In the genomic region with DNA sequence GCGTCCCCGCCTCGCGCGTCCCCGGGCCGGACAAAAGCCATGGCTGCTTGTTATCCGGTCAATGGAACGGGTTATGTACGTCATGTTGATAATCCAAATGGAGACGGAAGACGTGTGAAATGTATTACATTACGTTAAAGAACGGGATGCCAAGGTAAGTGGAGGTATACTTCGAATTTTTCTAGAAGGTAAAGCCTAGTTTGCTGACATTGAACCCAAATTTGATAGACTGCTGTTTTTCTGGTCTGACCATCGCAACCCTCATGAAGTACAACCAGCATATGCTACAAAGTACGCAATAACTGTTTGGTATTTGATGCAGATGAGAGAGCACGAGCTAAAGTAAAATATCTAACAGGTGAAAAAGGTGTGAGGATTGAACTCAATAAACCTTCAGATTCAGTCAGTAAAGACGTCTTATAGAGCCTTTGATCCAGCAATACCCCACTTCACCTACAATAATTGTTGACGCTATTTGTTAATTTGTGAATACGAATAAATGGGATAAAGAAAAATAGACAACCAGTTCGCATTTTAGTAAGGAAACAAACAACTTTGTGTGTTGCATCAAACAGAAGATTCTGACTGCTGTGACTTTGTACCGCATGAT, we compare ENCODE assay signal across 8 cellular contexts. TPM values are rescaled to one million over a fixed set of nuclear protein-coding genes. Genes with fewer than 3 reads are reported as not detected.
A peak's percentile ranks its signal among the peaks of the same experiment; 100 is the strongest.
DNase-seq lines count a peak whose midpoint lies in the region; ATAC-seq and TF ChIP-seq lines count a peak whose summit lies in the region.

No MANE protein-coding gene starts in this region.

- H3K27me3 Mint-ChIP-seq in activated CD8-positive, alpha-beta memory T cell treated with anti-CD3 and anti-CD28 coated beads, Interleukin-2, amount 10 ng/mL, durations not matched to agents 7 days and 5 days = no peaks in the 10 kb centered on the region

- peak overlapping the region; percentile 80 to 94 for H3K27ac ChIP-seq in liver (ENCODE audit: low read depth in 1 of 2, low read length in 2 of 2)
- H3K27ac ChIP-seq in thoracic aorta = peak overlapping the region; percentile 78 to 82

- peaks cover 25% of the 10 kb centered on the region for H3K36me3 Mint-ChIP-seq in activated CD8-positive, alpha-beta memory T cell treated with anti-CD3 and anti-CD28 coated beads, Interleukin-2, amount 10 ng/mL, durations not matched to agents 7 days and 5 days

- CTCF ChIA-PET in activated CD8-positive, alpha-beta memory T cell treated with anti-CD3 and anti-CD28 coated beads, Interleukin-2, amount 10 ng/mL, durations not matched to agents 7 days and 5 days (lab: Charles Lee) = interaction anchor here (0.9 to 6.7 kb wide), 9 partner anchors 13 to 294 kb away, joined by 3 to 48 read pairs (median 8); partner anchors contain the start of genes WDR73 and ZSCAN2

- H3K27ac Mint-ChIP-seq in activated CD8-positive, alpha-beta memory T cell treated with anti-CD3 and anti-CD28 coated beads, Interleukin-2, amount 10 ng/mL, durations not matched to agents 7 days and 5 days = peak overlapping the region; percentile 81

- H3K36me3 ChIP-seq in liver (ENCODE audit: control insufficient read depth in 4 of 4, insufficient read depth in 3 of 4, low read depth in 1 of 4, low read length in 3 of 4) (peaks cover 0 to 10% (median 2%) of the 10 kb centered on the region in 4 donors), thoracic aorta (no peaks in the 10 kb centered on the region)

- in situ Hi-C loops in astrocyte of the cerebellum (cut with HindIII; ENCODE audit: low sequenced_read_pairs) = no loop called here

- 23% methylated on average over 23 of the region's 23 CpGs for WGBS in liver

- H3K27me3 ChIP-seq in liver (ENCODE audit: control insufficient read depth in 4 of 4, insufficient read depth in 4 of 4, low read length in 3 of 4) (no peaks in the 10 kb centered on the region), thoracic aorta (replicated peaks; ENCODE audit: insufficient read depth) (no peaks in the 10 kb centered on the region)

- no peak for ATAC-seq in activated CD8-positive, alpha-beta memory T cell treated with anti-CD3 and anti-CD28 coated beads, Interleukin-2, amount 10 ng/mL, durations not matched to agents 7 days and 5 days
- no peak for ATAC-seq in thoracic aorta (ENCODE audit: insufficient number of reproducible peaks, low FRiP score, low read depth)
- no peak for ATAC-seq in GM21528 (IDR thresholded peaks at IDR 0.05; ENCODE audit: low FRiP score, unreplicated experiment)
- no peak for ATAC-seq in GM21423 (IDR thresholded peaks at IDR 0.05; ENCODE audit: unreplicated experiment)

- no peak for TF ChIP-seq CTCF in astrocyte of the cerebellum (IDR thresholded peaks at IDR 0.05; ENCODE audit: low read depth, low read length, missing control alignments)
- no peak for TF ChIP-seq CTCF in liver (IDR thresholded peaks at IDR 0.05; ENCODE audit: low read depth, low read length, missing input control)
- TF ChIP-seq CTCF in thoracic aorta (IDR thresholded peaks at IDR 0.05) = no peak

- TF ChIP-seq RAD21 in liver (IDR thresholded peaks at IDR 0.05) = no peak

- peaks cover 50% of the 10 kb centered on the region for H3K4me1 Mint-ChIP-seq in activated CD8-positive, alpha-beta memory T cell treated with anti-CD3 and anti-CD28 coated beads, Interleukin-2, amount 10 ng/mL, durations not matched to agents 7 days and 5 days

- H3K9me3 Mint-ChIP-seq in activated CD8-positive, alpha-beta memory T cell treated with anti-CD3 and anti-CD28 coated beads, Interleukin-2, amount 10 ng/mL, durations not matched to agents 7 days and 5 days (ENCODE audit: low read depth) = no peaks in the 10 kb centered on the region

- H3K9ac ChIP-seq in liver (ENCODE audit: low read depth in 1 of 2, low read length in 2 of 2) = peak overlapping the region; percentile 54 to 68

- peaks cover 6 to 43% (median 27%) of the 10 kb centered on the region in 4 donors for H3K4me1 ChIP-seq in liver (ENCODE audit: control insufficient read depth in 4 of 4, insufficient read depth in 4 of 4, low read length in 3 of 4)
- H3K4me1 ChIP-seq in thoracic aorta (ENCODE audit: control insufficient read depth in 1 of 2, low read depth in 2 of 2) = peaks cover 19 to 65% of the 10 kb centered on the region in 2 donors

- H3K4me3 Mint-ChIP-seq in activated CD8-positive, alpha-beta memory T cell treated with anti-CD3 and anti-CD28 coated beads, Interleukin-2, amount 10 ng/mL, durations not matched to agents 7 days and 5 days = peak overlapping the region; percentile 93

- H3K9me3 ChIP-seq in liver (ENCODE audit: control insufficient read depth in 4 of 4, low read length in 3 of 4) = no peaks in the 10 kb centered on the region
- H3K9me3 ChIP-seq in thoracic aorta = no peaks in the 10 kb centered on the region

- DNase-seq in activated CD8-positive, alpha-beta memory T cell treated with anti-CD3 and anti-CD28 coated beads, Interleukin-2, amount 10 ng/mL, durations not matched to agents 7 days and 5 days = no peak
- no peak for DNase-seq in activated CD8-positive, alpha-beta memory T cell treated with anti-CD3 and anti-CD28 coated beads, Interleukin-2, amount 50 U/mL, for 4 hours
- DNase-seq in astrocyte of the cerebellum (ENCODE audit: low read depth) (no peak), thoracic aorta (ENCODE audit: low spot score) (no peak), NCI-H1048 (lab: John Stamatoyannopoulos, UW) (no peak)

- H3K4me3 ChIP-seq in astrocyte of the cerebellum (ENCODE audit: low read depth, low read length) (peak overlapping the region; percentile 56), liver (ENCODE audit: low read depth in 1 of 3, low read length in 3 of 3) (peak overlapping the region; percentile 33 to 71 (median 50)), thoracic aorta (peak overlapping the region; percentile 73)

TF ChIP-seq in liver, 16 proteins besides CTCF, POLR2A, EP300 and RAD21:
- TF ChIP-seq ATF3 (IDR thresholded peaks at IDR 0.05) = no peak
- peak; percentile 42 for TF ChIP-seq YY1 (IDR thresholded peaks at IDR 0.05)
- TF ChIP-seq HNF4G (IDR thresholded peaks at IDR 0.05) = no peak
- TF ChIP-seq HNF4A (conservative IDR thresholded peaks at IDR 0.05) = no peak
- TF ChIP-seq, protein P1, sequence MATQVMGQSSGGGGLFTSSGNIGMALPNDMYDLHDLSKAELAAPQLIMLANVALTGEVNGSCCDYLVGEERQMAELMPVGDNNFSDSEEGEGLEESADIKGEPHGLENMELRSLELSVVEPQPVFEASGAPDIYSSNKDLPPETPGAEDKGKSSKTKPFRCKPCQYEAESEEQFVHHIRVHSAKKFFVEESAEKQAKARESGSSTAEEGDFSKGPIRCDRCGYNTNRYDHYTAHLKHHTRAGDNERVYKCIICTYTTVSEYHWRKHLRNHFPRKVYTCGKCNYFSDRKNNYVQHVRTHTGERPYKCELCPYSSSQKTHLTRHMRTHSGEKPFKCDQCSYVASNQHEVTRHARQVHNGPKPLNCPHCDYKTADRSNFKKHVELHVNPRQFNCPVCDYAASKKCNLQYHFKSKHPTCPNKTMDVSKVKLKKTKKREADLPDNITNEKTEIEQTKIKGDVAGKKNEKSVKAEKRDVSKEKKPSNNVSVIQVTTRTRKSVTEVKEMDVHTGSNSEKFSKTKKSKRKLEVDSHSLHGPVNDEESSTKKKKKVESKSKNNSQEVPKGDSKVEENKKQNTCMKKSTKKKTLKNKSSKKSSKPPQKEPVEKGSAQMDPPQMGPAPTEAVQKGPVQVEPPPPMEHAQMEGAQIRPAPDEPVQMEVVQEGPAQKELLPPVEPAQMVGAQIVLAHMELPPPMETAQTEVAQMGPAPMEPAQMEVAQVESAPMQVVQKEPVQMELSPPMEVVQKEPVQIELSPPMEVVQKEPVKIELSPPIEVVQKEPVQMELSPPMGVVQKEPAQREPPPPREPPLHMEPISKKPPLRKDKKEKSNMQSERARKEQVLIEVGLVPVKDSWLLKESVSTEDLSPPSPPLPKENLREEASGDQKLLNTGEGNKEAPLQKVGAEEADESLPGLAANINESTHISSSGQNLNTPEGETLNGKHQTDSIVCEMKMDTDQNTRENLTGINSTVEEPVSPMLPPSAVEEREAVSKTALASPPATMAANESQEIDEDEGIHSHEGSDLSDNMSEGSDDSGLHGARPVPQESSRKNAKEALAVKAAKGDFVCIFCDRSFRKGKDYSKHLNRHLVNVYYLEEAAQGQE (IDR thresholded peaks at IDR 0.05) = no peak
- no peak for TF ChIP-seq FOXA1 (IDR thresholded peaks at IDR 0.05)

RNA-seq across cellular contexts. Expression of gene WDR73, which starts 19.8 kb away (rescaled TPM):
- total RNA-seq in activated CD8-positive, alpha-beta memory T cell treated with anti-CD3 and anti-CD28 coated beads, Interleukin-2, amount 10 ng/mL, durations not matched to agents 7 days and 5 days = 10 to 100 TPM; 18.4 to 19.9 TPM
- total RNA-seq in liver = 10 to 100 TPM in 1 of 2 donors, 1 to 10 TPM in 1; 9.9 to 16.0 TPM
- 10 to 100 TPM in 1 of 2 donors, 1 to 10 TPM in 1; 7.5 to 10.2 TPM for polyA plus RNA-seq in liver
- total RNA-seq in thoracic aorta = 10 to 100 TPM; 30.7 to 34.3 TPM

RNA-seq across cellular contexts. Expression of gene NMB, which starts 23.7 kb away (rescaled TPM):
- total RNA-seq in activated CD8-positive, alpha-beta memory T cell treated with anti-CD3 and anti-CD28 coated beads, Interleukin-2, amount 10 ng/mL, durations not matched to agents 7 days and 5 days = 1 to 10 TPM; 1.5 to 1.8 TPM
- total RNA-seq in liver (1 to 10 TPM in 1 of 2 donors, under 1 TPM in 1; 0.59 to 1.1 TPM), thoracic aorta (1 to 10 TPM; 2.9 to 8.0 TPM)
- polyA plus RNA-seq in liver = 1 to 10 TPM; 1.2 to 1.8 TPM

RNA-seq across cellular contexts. Expression of gene ZSCAN2, which starts 33.5 kb away (rescaled TPM):
- 10 to 100 TPM in 1 of 2 experiments, 1 to 10 TPM in 1; 8.6 to 12.9 TPM for total RNA-seq in activated CD8-positive, alpha-beta memory T cell treated with anti-CD3 and anti-CD28 coated beads, Interleukin-2, amount 10 ng/mL, durations not matched to agents 7 days and 5 days
- 10 to 100 TPM in 1 of 2 donors, 1 to 10 TPM in 1; 6.9 to 11.0 TPM for total RNA-seq in liver
- 1 to 10 TPM; 5.4 to 9.0 TPM for polyA plus RNA-seq in liver
- 1 to 10 TPM; 2.8 to 4.6 TPM for total RNA-seq in thoracic aorta
